ENCODE assay signal across 1 cellular context in genomic region chr1:226181996-226182714, GRCh38.
TF ChIP-seq lines count a peak whose summit lies in the region.

No MANE protein-coding gene starts in this region.

TF ChIP-seq in A549, 52 proteins besides CTCF, POLR2A, EP300 and RAD21:
- TF ChIP-seq, protein P1, sequence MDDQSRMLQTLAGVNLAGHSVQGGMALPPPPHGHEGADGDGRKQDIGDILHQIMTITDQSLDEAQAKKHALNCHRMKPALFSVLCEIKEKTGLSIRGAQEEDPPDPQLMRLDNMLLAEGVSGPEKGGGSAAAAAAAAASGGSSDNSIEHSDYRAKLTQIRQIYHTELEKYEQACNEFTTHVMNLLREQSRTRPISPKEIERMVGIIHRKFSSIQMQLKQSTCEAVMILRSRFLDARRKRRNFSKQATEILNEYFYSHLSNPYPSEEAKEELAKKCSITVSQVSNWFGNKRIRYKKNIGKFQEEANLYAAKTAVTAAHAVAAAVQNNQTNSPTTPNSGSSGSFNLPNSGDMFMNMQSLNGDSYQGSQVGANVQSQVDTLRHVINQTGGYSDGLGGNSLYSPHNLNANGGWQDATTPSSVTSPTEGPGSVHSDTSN (IDR thresholded peaks at IDR 0.05), result no peak
- TF ChIP-seq REST (IDR thresholded peaks at IDR 0.05) (no peak), RFX5 (IDR thresholded peaks at IDR 0.05) (no peak), CBX2 (IDR thresholded peaks at IDR 0.05; ENCODE audit: borderline replicate concordance, low read depth) (no peak), CEBPB (IDR thresholded peaks at IDR 0.05) (peak; percentile 65 to 92; a peak in 3 of 4 replicates), HMGXB4 (CRISPR knock-in tag; IDR thresholded peaks at IDR 0.05; ENCODE audit: borderline replicate concordance) (no peak), KDM1A (IDR thresholded peaks at IDR 0.05; ENCODE audit: low read depth) (no peak), MAZ (IDR thresholded peaks at IDR 0.05; ENCODE audit: borderline replicate concordance, low read depth, low read length) (no peak), HEYL (CRISPR knock-in tag; IDR thresholded peaks at IDR 0.05) (no peak), FOXS1 (CRISPR knock-in tag; IDR thresholded peaks at IDR 0.05) (no peak), FOSB (CRISPR knock-in tag; IDR thresholded peaks at IDR 0.05) (no peak), NR3C1 (IDR thresholded peaks at IDR 0.05) (no peak), SMC3 (IDR thresholded peaks at IDR 0.05) (peak; percentile 30; the same call in 1 of the 3 replicates), PHF8 (IDR thresholded peaks at IDR 0.05; ENCODE audit: borderline replicate concordance, low read depth) (no peak)
- TF ChIP-seq, protein P2, sequence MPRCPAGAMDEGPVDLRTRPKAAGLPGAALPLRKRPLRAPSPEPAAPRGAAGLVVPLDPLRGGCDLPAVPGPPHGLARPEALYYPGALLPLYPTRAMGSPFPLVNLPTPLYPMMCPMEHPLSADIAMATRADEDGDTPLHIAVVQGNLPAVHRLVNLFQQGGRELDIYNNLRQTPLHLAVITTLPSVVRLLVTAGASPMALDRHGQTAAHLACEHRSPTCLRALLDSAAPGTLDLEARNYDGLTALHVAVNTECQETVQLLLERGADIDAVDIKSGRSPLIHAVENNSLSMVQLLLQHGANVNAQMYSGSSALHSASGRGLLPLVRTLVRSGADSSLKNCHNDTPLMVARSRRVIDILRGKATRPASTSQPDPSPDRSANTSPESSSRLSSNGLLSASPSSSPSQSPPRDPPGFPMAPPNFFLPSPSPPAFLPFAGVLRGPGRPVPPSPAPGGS (IDR thresholded peaks at IDR 0.05), result no peak
